ENCODE assay signal across 8 cellular contexts in genomic region chr1:211469938-211470529, GRCh38. TPM values are rescaled to one million over a fixed set of nuclear protein-coding genes. Genes with fewer than 3 reads are reported as not detected.
A peak's percentile ranks its signal among the peaks of the same experiment; 100 is the strongest.
DNase-seq lines count a peak whose midpoint lies in the region; ATAC-seq, FAIRE-seq and TF ChIP-seq lines count a peak whose summit lies in the region.

No MANE protein-coding gene starts in this region.

- H3K27me3 Mint-ChIP-seq in mesothelial cell of epicardium (ENCODE audit: low read depth), result peaks cover 23% of the 10 kb centered on the region

- H3K36me3 ChIP-seq in endothelial cell of umbilical vein (ENCODE audit: control insufficient read depth in 2 of 2, extremely low read depth in 1 of 2, insufficient read depth in 2 of 2, low read length in 2 of 2), result no peaks in the 10 kb centered on the region

- peaks cover 20% of the 10 kb centered on the region for H3K4me1 ChIP-seq in endothelial cell of umbilical vein (ENCODE audit: control insufficient read depth, extremely low read depth, insufficient read depth, low read length)

- no peaks in the 10 kb centered on the region for H3K79me2 ChIP-seq in endothelial cell of umbilical vein (ENCODE audit: control insufficient read depth, insufficient read depth, low read length)

- TF ChIP-seq CTCF in AG10803 (conservative IDR thresholded peaks at IDR 0.05; ENCODE audit: low read length), result peak; percentile 87
- peak; percentile 92 to 96 for TF ChIP-seq CTCF in endothelial cell of umbilical vein (IDR thresholded peaks at IDR 0.05; ENCODE audit: extremely low read depth in 1 of 2, insufficient read depth in 1 of 2, low read depth in 1 of 2, low read length in 2 of 2)
- peak; percentile 87 for TF ChIP-seq CTCF in mesothelial cell of epicardium (IDR thresholded peaks at IDR 0.05; ENCODE audit: unreplicated experiment)

- H3K4me1 Mint-ChIP-seq in mesothelial cell of epicardium, result peaks cover 8% of the 10 kb centered on the region

- ATAC-seq in GM19463 (IDR thresholded peaks at IDR 0.05; ENCODE audit: unreplicated experiment), result peak; percentile 50
- no peak for ATAC-seq in HG03378 (IDR thresholded peaks at IDR 0.05; ENCODE audit: unreplicated experiment)

- FAIRE-seq in endothelial cell of umbilical vein (lab: Jason Lieb, UNC), result peak; percentile 88

- no peak overlapping the region for H3K4me3 Mint-ChIP-seq in mesothelial cell of epicardium

- H3K4me3 ChIP-seq in AG10803 (ENCODE audit: low read length) (no peak overlapping the region), endothelial cell of umbilical vein (replicated peaks in 1 of 3; ENCODE audit: insufficient read depth in 1 of 3, low read depth in 1 of 3, low read length in 3 of 3) (no peak overlapping the region)

- CTCF ChIA-PET in endothelial cell of umbilical vein (lab: Charles Lee), result interaction anchor here (0.7 to 4.3 kb wide), 22 partner anchors 7 to 212 kb away, joined by 3 to 77 read pairs (median 5); partner anchors contain the start of genes RCOR3 and TRAF5

- intact Hi-C loops in endothelial cell of umbilical vein (cut with micrococcal nuclease), result loop anchor here (1.0 to 10.0 kb wide), 7 partner anchors 44 to 335 kb away; partner anchors contain the start of genes KCNH1, RCOR3 and SLC30A1

- no peaks in the 10 kb centered on the region for H3K9me1 ChIP-seq in endothelial cell of umbilical vein (replicated peaks; ENCODE audit: control insufficient read depth, extremely low read depth, insufficient read depth, low read length)

- DNase-seq in AG10803 (ENCODE audit: low read depth), result peak; percentile 66
- DNase-seq in NCI-H2171 treated with DMSO at 0.1 percent for 48 hours (lab: John Stamatoyannopoulos, UW), result peak; percentile 47
- peak; percentile 57 to 62 for DNase-seq in activated CD4-positive, alpha-beta T cell treated with anti-CD3 and anti-CD28 coated beads, Interleukin-2, amount 50 U/mL, for 48 hours
- peak; percentile 80 for DNase-seq in endothelial cell of umbilical vein (ENCODE audit: low read depth, low spot score)
- DNase-seq in mesothelial cell of epicardium (ENCODE audit: low spot score in 2 of 2, unreplicated experiment in 2 of 2), result peak; percentile 46 to 83
- DNase-seq in stimulated activated CD8-positive, alpha-beta memory T cell treated with anti-CD3 and anti-CD28 coated beads, Interleukin-7, amount 100 ng/mL, for 24 hours (ENCODE audit: low read depth), result peak; percentile 10

- no peaks in the 10 kb centered on the region for H3K36me3 Mint-ChIP-seq in mesothelial cell of epicardium

- TF ChIP-seq POLR2A in endothelial cell of umbilical vein (IDR thresholded peaks at IDR 0.05; ENCODE audit: low read depth, low read length), result no peak

- H3K4me2 ChIP-seq in endothelial cell of umbilical vein (ENCODE audit: insufficient read depth, low read length), result no peak overlapping the region

- no peak overlapping the region for H2AFZ ChIP-seq in endothelial cell of umbilical vein (ENCODE audit: low read depth, low read length)

- dilution Hi-C loops in endothelial cell of umbilical vein (cut with MboI; ENCODE audit: extremely low pct_ligation_motif_present, low sequenced_read_pairs), result no loop called here

- H3K27ac ChIP-seq in endothelial cell of umbilical vein (ENCODE audit: insufficient read depth, low read depth, low read length), result no peak overlapping the region

- BruUV-seq in endothelial cell of umbilical vein (replicated peaks; lab: Mats Ljungman, UMichigan), result no TSS peak

- POLR2A ChIA-PET in endothelial cell of umbilical vein (lab: Charles Lee), result no interaction called here

- no peaks in the 10 kb centered on the region for H4K20me1 ChIP-seq in endothelial cell of umbilical vein (replicated peaks; ENCODE audit: control insufficient read depth, extremely low read depth, insufficient read depth, low read length)

- no peaks in the 10 kb centered on the region for H3K9me3 ChIP-seq in endothelial cell of umbilical vein (replicated peaks; ENCODE audit: control insufficient read depth, insufficient read depth, low read length)

- no peak overlapping the region for H3K27ac Mint-ChIP-seq in mesothelial cell of epicardium

- H3K9ac ChIP-seq in endothelial cell of umbilical vein (replicated peaks; ENCODE audit: extremely low read depth, insufficient read depth, low read length), result no peak overlapping the region

- H3K9me3 Mint-ChIP-seq in mesothelial cell of epicardium, result no peaks in the 10 kb centered on the region

- H3K27me3 ChIP-seq in endothelial cell of umbilical vein (ENCODE audit: control insufficient read depth in 2 of 2, insufficient read depth in 2 of 2, low read length in 2 of 2), result peaks cover 0 to 7% of the 10 kb centered on the region in 2 experiments

TF ChIP-seq in endothelial cell of umbilical vein, 7 proteins besides CTCF, POLR2A, EP300 and RAD21:
- TF ChIP-seq MAX (IDR thresholded peaks at IDR 0.05; ENCODE audit: insufficient read depth, insufficient read length) (no peak), JUN (IDR thresholded peaks at IDR 0.05; ENCODE audit: borderline replicate concordance, insufficient read depth, insufficient read length, low read depth) (no peak), EZH2 (IDR thresholded peaks at IDR 0.05; ENCODE audit: borderline replicate concordance, low read depth, low read length, severe bottlenecking) (no peak), GATA2 (IDR thresholded peaks at IDR 0.05; ENCODE audit: insufficient read depth, insufficient read length, low read depth, low read length) (no peak), POLR2AphosphoS5 (IDR thresholded peaks at IDR 0.05; ENCODE audit: insufficient read depth, low read depth, low read length) (no peak), MYC (IDR thresholded peaks at IDR 0.05; ENCODE audit: low read depth, low read length) (no peak), FOS (IDR thresholded peaks at IDR 0.05; ENCODE audit: borderline replicate concordance, insufficient read depth, low read length) (no peak)

RNA-seq across cellular contexts. Expression of gene RD3, which starts 21.9 kb away (rescaled TPM):
- total RNA-seq in endothelial cell of umbilical vein (not detected in 2 replicates), mesothelial cell of epicardium (0.09 to 0.13 TPM (median 0.11 TPM) in 3 replicates)
- not detected in 2 replicates for polyA plus RNA-seq in endothelial cell of umbilical vein
- not detected in 2 replicates for polyA plus RNA-seq in endothelial cell of umbilical vein (2011; cell fraction: cytosol; rRNA removed)
- polyA plus RNA-seq in endothelial cell of umbilical vein (2011; cell fraction: nucleus; rRNA removed), result not detected in 2 replicates
- polyA plus RNA-seq in endothelial cell of umbilical vein (2012), result not detected in 2 replicates
- not detected in 2 replicates for polyA minus RNA-seq in endothelial cell of umbilical vein
- polyA minus RNA-seq in endothelial cell of umbilical vein (2011; cell fraction: cytosol; rRNA and poly(A)+ RNA removed), result not detected
- not detected in 2 replicates for polyA minus RNA-seq in endothelial cell of umbilical vein (2011; cell fraction: nucleus; rRNA and poly(A)+ RNA removed)

Comparison
In these comparisons a context has a peak if more than half of its experiments do, and no peak if none do; other contexts are left out.
1. DNase-seq: peak in every context shown above with its lines; median percentile 80 in endothelial cell of umbilical vein; 66 in AG10803; 64 in mesothelial cell of epicardium; 60 in activated CD4-positive, alpha-beta T cell treated with anti-CD3 and anti-CD28 coated beads, Interleukin-2, amount 50 U/mL, for 48 hours; 47 in NCI-H2171 treated with DMSO at 0.1 percent for 48 hours; 10 in stimulated activated CD8-positive, alpha-beta memory T cell treated with anti-CD3 and anti-CD28 coated beads, Interleukin-7, amount 100 ng/mL, for 24 hours.